ENCODE assay signal across 18 cellular contexts in genomic region chr4:110926841-110927400, GRCh38.
"Had no signal": no experiment of that assay in that cellular context is flagged by ENCODE, and none has a peak within 500 bp of the region (broad histone marks: within the 10 kb centered on the region; RNA-seq: fewer than 3 reads in every experiment).

No MANE protein-coding gene starts in this region.

- H3K27me3 Mint-ChIP-seq: activated B cell treated with CpG ODN at 0.5 μM for 24 hours; activated CD4-positive, alpha-beta T cell treated with anti-CD3 and anti-CD28 coated beads, Interleukin-2, amount 10 ng/mL, durations not matched to agents 7 days and 5 days; activated naive CD8-positive, alpha-beta T cell treated with anti-CD3 and anti-CD28 coated beads for 36 hours; brain had no signal

- H3K4me3 ChIP-seq: coronary artery, gastrocnemius medialis, heart left ventricle, lung, neural progenitor cell, pancreas, tibial nerve, uterus had no signal

- H3K27ac Mint-ChIP-seq: activated B cell treated with CpG ODN at 0.5 μM for 24 hours; activated CD4-positive, alpha-beta T cell treated with anti-CD3 and anti-CD28 coated beads, Interleukin-2, amount 10 ng/mL, durations not matched to agents 7 days and 5 days; activated naive CD8-positive, alpha-beta T cell treated with anti-CD3 and anti-CD28 coated beads for 36 hours; activated T-helper 1 cell treated with anti-CD3 and anti-CD28 coated beads, Interleukin-12 subunit alpha, Interleukin-12 subunit beta, Interleukin-2, Interleukin-4 antibody, amounts not matched to agents 30 ng/mL and 10 ng/mL and 1 ng/mL, durations not matched to agents 14 hours and 24 hours and 36 hours; neural progenitor cell had no signal

- H3K36me3 ChIP-seq: gastrocnemius medialis, heart left ventricle, neural progenitor cell, pancreas, tibial nerve, uterus had no signal

- H3K36me3 Mint-ChIP-seq: activated naive CD8-positive, alpha-beta T cell treated with anti-CD3 and anti-CD28 coated beads for 36 hours; brain; neural progenitor cell had no signal

- H3K4me1 ChIP-seq: gastrocnemius medialis, heart left ventricle, neural progenitor cell, pancreas, tibial nerve, uterus had no signal

- H3K9me3 Mint-ChIP-seq: activated CD4-positive, alpha-beta T cell treated with anti-CD3 and anti-CD28 coated beads, Interleukin-2, amount 10 ng/mL, durations not matched to agents 7 days and 5 days; activated naive CD8-positive, alpha-beta T cell treated with anti-CD3 and anti-CD28 coated beads for 36 hours; activated T-helper 1 cell treated with anti-CD3 and anti-CD28 coated beads, Interleukin-12 subunit alpha, Interleukin-12 subunit beta, Interleukin-2, Interleukin-4 antibody, amounts not matched to agents 30 ng/mL and 10 ng/mL and 1 ng/mL, durations not matched to agents 14 hours and 24 hours and 36 hours; brain; neural progenitor cell had no signal

- DNase-seq: activated B cell treated with CpG ODN at 0.5 μM for 24 hours; activated CD4-positive, alpha-beta T cell treated with anti-CD3 and anti-CD28 coated beads, Interleukin-2, amount 10 ng/mL, durations not matched to agents 7 days and 5 days; activated CD8-positive, alpha-beta memory T cell treated with anti-CD3 and anti-CD28 coated beads for 24 hours; activated naive CD8-positive, alpha-beta T cell treated with anti-CD3 and anti-CD28 coated beads for 36 hours; central memory CD4-positive, alpha-beta T cell; gastrocnemius medialis; heart left ventricle; midbrain; pancreas; stimulated activated CD4-positive, alpha-beta T cell treated with anti-CD3 and anti-CD28 coated beads, Interleukin-2, amount 100 ng/mL, for 48 hours; stimulated activated naive CD4-positive, alpha-beta T cell; uterus had no signal

- H3K4me3 Mint-ChIP-seq: activated B cell treated with CpG ODN at 0.5 μM for 24 hours; activated CD4-positive, alpha-beta T cell treated with anti-CD3 and anti-CD28 coated beads, Interleukin-2, amount 10 ng/mL, durations not matched to agents 7 days and 5 days; activated naive CD8-positive, alpha-beta T cell treated with anti-CD3 and anti-CD28 coated beads for 36 hours; activated T-helper 1 cell treated with anti-CD3 and anti-CD28 coated beads, Interleukin-12 subunit alpha, Interleukin-12 subunit beta, Interleukin-2, Interleukin-4 antibody, amounts not matched to agents 30 ng/mL and 10 ng/mL and 1 ng/mL, durations not matched to agents 14 hours and 24 hours and 36 hours; brain; neural progenitor cell had no signal

- H3K4me1 Mint-ChIP-seq: activated B cell treated with CpG ODN at 0.5 μM for 24 hours; activated CD4-positive, alpha-beta T cell treated with anti-CD3 and anti-CD28 coated beads, Interleukin-2, amount 10 ng/mL, durations not matched to agents 7 days and 5 days; activated naive CD8-positive, alpha-beta T cell treated with anti-CD3 and anti-CD28 coated beads for 36 hours; brain; neural progenitor cell had no signal

- H3K9me3 ChIP-seq: gastrocnemius medialis, heart left ventricle, pancreas, tibial nerve, uterus had no signal

- H3K27ac ChIP-seq: coronary artery, gastrocnemius medialis, heart left ventricle, neural progenitor cell, pancreas, tibial nerve, uterus had no signal

- H3K27me3 ChIP-seq: gastrocnemius medialis, neural progenitor cell, pancreas, tibial nerve, uterus had no signal
